Comparison of ENCODE assay signal across 9 cellular contexts in the genomic region with DNA sequence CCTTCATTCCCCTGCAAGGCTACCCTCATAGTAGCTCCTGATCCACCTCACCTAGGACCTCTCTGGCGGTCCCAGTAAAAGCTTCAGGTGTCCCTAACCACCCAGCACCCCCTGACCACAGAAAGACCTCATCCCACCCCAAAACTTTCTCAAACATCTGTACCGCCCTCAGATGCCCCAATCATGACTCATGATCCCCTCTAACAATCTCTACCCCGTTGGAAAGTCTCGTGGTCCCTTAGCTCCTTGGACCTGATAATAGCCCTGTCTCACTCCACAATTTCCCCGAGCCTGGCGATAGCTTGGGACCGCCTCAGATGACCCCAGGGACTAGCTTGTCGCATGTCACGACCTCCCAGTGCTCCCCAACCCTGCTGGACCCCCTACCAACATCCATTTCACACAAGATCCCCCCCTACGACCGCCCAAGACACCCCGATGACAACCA. TPM values are rescaled to one million over a fixed set of nuclear protein-coding genes. Genes with fewer than 3 reads are reported as not detected.
DNase-seq lines count a peak whose midpoint lies in the region; ATAC-seq, FAIRE-seq and TF ChIP-seq lines count a peak whose summit lies in the region.
"Had no signal": no experiment of that assay in that cellular context is flagged by ENCODE, and none has a peak within 500 bp of the region (broad histone marks: within the 10 kb centered on the region; RNA-seq: fewer than 3 reads in every experiment).

No MANE protein-coding gene starts in this region.

- peaks cover 32% of the 10 kb centered on the region for H3K36me3 Mint-ChIP-seq in CD8-positive, alpha-beta T cell
- H3K36me3 Mint-ChIP-seq in mesothelial cell of epicardium = peaks cover 11% of the 10 kb centered on the region

- H3K9me3 Mint-ChIP-seq in CD8-positive, alpha-beta T cell = no peaks in the 10 kb centered on the region
- no peaks in the 10 kb centered on the region for H3K9me3 Mint-ChIP-seq in mesothelial cell of epicardium

- peak overlapping the region; percentile 92 for H3K27ac ChIP-seq in CD8-positive, alpha-beta T cell (ENCODE audit: low read depth, low read length)

- FAIRE-seq in bronchial epithelial cell (lab: Jason Lieb, UNC) (no peak), HTR-8/SVneo (lab: Jason Lieb, UNC) (no peak)

- TF ChIP-seq CTCF in CD8-positive, alpha-beta T cell (IDR thresholded peaks at IDR 0.05) = no peak
- no peak for TF ChIP-seq CTCF in bronchial epithelial cell (IDR thresholded peaks at IDR 0.05; ENCODE audit: insufficient read depth, low read length, severe bottlenecking)
- TF ChIP-seq CTCF in mesothelial cell of epicardium (IDR thresholded peaks at IDR 0.05; ENCODE audit: unreplicated experiment) = no peak

- H3K27me3 Mint-ChIP-seq in CD8-positive, alpha-beta T cell (ENCODE audit: low read depth) = no peaks in the 10 kb centered on the region
- no peaks in the 10 kb centered on the region for H3K27me3 Mint-ChIP-seq in mesothelial cell of epicardium (ENCODE audit: low read depth)

- peak overlapping the region; percentile 90 for H3K4me3 Mint-ChIP-seq in CD8-positive, alpha-beta T cell
- H3K4me3 Mint-ChIP-seq in mesothelial cell of epicardium = peak overlapping the region; percentile 98

- DNase-seq in CD8-positive, alpha-beta T cell = no peak
- peak; percentile 50 for DNase-seq in M059J (ENCODE audit: low read depth)
- no peak for DNase-seq in bronchial epithelial cell (ENCODE audit: low read depth)
- no peak for DNase-seq in mesothelial cell of epicardium (ENCODE audit: low spot score in 2 of 2, unreplicated experiment in 2 of 2)
- DNase-seq in NCI-H345 treated with DMSO at 0.1 percent for 48 hours (lab: John Stamatoyannopoulos, UW; ENCODE audit: unreplicated experiment) = no peak
- DNase-seq in epidermal melanocyte (ENCODE audit: insufficient read length, low spot score) = no peak
- no peak for DNase-seq in HTR-8/SVneo (ENCODE audit: insufficient read length, low spot score)

- peak overlapping the region; percentile 93 for H3K4me3 ChIP-seq in CD8-positive, alpha-beta T cell (ENCODE audit: low read depth, low read length)
- peak overlapping the region; percentile 94 for H3K4me3 ChIP-seq in bronchial epithelial cell (ENCODE audit: low read depth, low read length)

- no peaks in the 10 kb centered on the region for H3K27me3 ChIP-seq in CD8-positive, alpha-beta T cell (ENCODE audit: insufficient read depth, low read length)
- no peaks in the 10 kb centered on the region for H3K27me3 ChIP-seq in bronchial epithelial cell (ENCODE audit: control insufficient read depth, insufficient read depth, low read length)

- CTCF ChIA-PET in CD8-positive, alpha-beta T cell (lab: Charles Lee) = interaction anchor here (0.7 to 3.5 kb wide), 5 partner anchors 65 to 119 kb away, joined by 3 to 13 read pairs (median 4); partner anchors contain the start of gene RANBP3

- ATAC-seq in CD8-positive, alpha-beta T cell = no peak
- no peak for ATAC-seq in HG02678 (IDR thresholded peaks at IDR 0.05; ENCODE audit: unreplicated experiment)

- peak overlapping the region; percentile 99 for H3K27ac Mint-ChIP-seq in CD8-positive, alpha-beta T cell
- H3K27ac Mint-ChIP-seq in mesothelial cell of epicardium = peak overlapping the region; percentile 99

- H3K4me1 ChIP-seq in CD8-positive, alpha-beta T cell (ENCODE audit: insufficient read depth, low read length) = peaks cover 22% of the 10 kb centered on the region

- POLR2A ChIA-PET in CD8-positive, alpha-beta T cell (lab: Charles Lee) = interaction anchor here (0.7 to 4.5 kb wide), 11 partner anchors 12 to 213 kb away, joined by 3 to 37 read pairs (median 7); partner anchors contain the start of genes DUS3L, NRTN, RANBP3 and RPL36

- H3K36me3 ChIP-seq in CD8-positive, alpha-beta T cell (ENCODE audit: insufficient read depth, low read length) = peaks cover 5% of the 10 kb centered on the region
- peaks cover 5% of the 10 kb centered on the region for H3K36me3 ChIP-seq in bronchial epithelial cell (ENCODE audit: control insufficient read depth, insufficient read depth, low read length)

- intact Hi-C loops in CD8-positive, alpha-beta T cell (cut with DNase I, micrococcal nuclease) = loop anchor here (1.0 to 5.0 kb wide), 3 partner anchors 113 to 559 kb away; partner anchors contain the start of genes CRB3 (in 1 of the 2), SAFB (in 1 of the 2) and SAFB2 (in 1 of the 2)

- peaks cover 31% of the 10 kb centered on the region for H3K4me1 Mint-ChIP-seq in CD8-positive, alpha-beta T cell (ENCODE audit: low read depth)
- H3K4me1 Mint-ChIP-seq in mesothelial cell of epicardium = peaks cover 10% of the 10 kb centered on the region

- H3K9me3 ChIP-seq in CD8-positive, alpha-beta T cell (ENCODE audit: low read length) = no peaks in the 10 kb centered on the region

RNA-seq across cellular contexts. Expression of gene NDUFA11, which starts 0.5 kb away (rescaled TPM):
- 100 to 1,000 TPM in 1 of 2 experiments, 10 to 100 TPM in 1; 86.6 to 103 TPM for total RNA-seq in CD8-positive, alpha-beta T cell
- total RNA-seq in M059J (2014; rRNA removed; shearing (Covaris generic)) = 246 and 328 TPM in 2 replicates
- total RNA-seq in bronchial epithelial cell = 116 and 230 TPM in 2 replicates
- 229 to 235 TPM (median 233 TPM) in 3 replicates for total RNA-seq in mesothelial cell of epicardium

RNA-seq across cellular contexts. Expression of gene VMAC, which starts 1.6 kb away (rescaled TPM):
- 10 to 100 TPM; 17.4 to 18.6 TPM for total RNA-seq in CD8-positive, alpha-beta T cell
- 1.6 and 4.4 TPM in 2 replicates for total RNA-seq in M059J (2014; rRNA removed; shearing (Covaris generic))
- total RNA-seq in bronchial epithelial cell (3.8 and 4.5 TPM in 2 replicates), mesothelial cell of epicardium (11.0 to 12.3 TPM (median 11.0 TPM) in 3 replicates)

RNA-seq across cellular contexts. Expression of gene CAPS, which starts 11.0 kb away (rescaled TPM):
- total RNA-seq in CD8-positive, alpha-beta T cell = 10 to 100 TPM; 28.0 to 33.1 TPM
- total RNA-seq in M059J (2014; rRNA removed; shearing (Covaris generic)) = 0.96 and 1.3 TPM in 2 replicates
- total RNA-seq in bronchial epithelial cell (8.2 and 18.8 TPM in 2 replicates), mesothelial cell of epicardium (16.2 to 17.2 TPM (median 16.7 TPM) in 3 replicates)

RNA-seq across cellular contexts. Expression of gene FUT5, which starts 32.7 kb away (rescaled TPM):
- 1 to 10 TPM; 8.2 to 8.5 TPM for total RNA-seq in CD8-positive, alpha-beta T cell
- total RNA-seq in M059J (2014; rRNA removed; shearing (Covaris generic)) = not detected in 2 replicates
- total RNA-seq in bronchial epithelial cell (0.26 TPM in 1 of 2 replicates, not detected in the other), mesothelial cell of epicardium (0.47 to 0.79 TPM (median 0.73 TPM) in 3 replicates)
- total RNA-seq: T-helper 2 cell treated with Interferon-gamma antibody and Interleukin-4, amounts not matched to agents 100 ng/mL and 5 ng/mL, for 36 hours had no signal

RNA-seq across cellular contexts. Expression of gene FUT3, which starts 51.8 kb away (rescaled TPM):
- under 1 TPM; 0.49 to 0.67 TPM for total RNA-seq in CD8-positive, alpha-beta T cell
- not detected in 2 replicates for total RNA-seq in M059J (2014; rRNA removed; shearing (Covaris generic))
- total RNA-seq in bronchial epithelial cell = 16.1 and 40.8 TPM in 2 replicates
- 0.49 to 1.1 TPM (median 0.90 TPM) in 3 replicates for total RNA-seq in mesothelial cell of epicardium
- total RNA-seq: T-helper 2 cell treated with Interferon-gamma antibody and Interleukin-4, amounts not matched to agents 100 ng/mL and 5 ng/mL, for 36 hours had no signal
